Comparison of ENCODE assay signal across 8 cellular contexts in the genomic region with DNA sequence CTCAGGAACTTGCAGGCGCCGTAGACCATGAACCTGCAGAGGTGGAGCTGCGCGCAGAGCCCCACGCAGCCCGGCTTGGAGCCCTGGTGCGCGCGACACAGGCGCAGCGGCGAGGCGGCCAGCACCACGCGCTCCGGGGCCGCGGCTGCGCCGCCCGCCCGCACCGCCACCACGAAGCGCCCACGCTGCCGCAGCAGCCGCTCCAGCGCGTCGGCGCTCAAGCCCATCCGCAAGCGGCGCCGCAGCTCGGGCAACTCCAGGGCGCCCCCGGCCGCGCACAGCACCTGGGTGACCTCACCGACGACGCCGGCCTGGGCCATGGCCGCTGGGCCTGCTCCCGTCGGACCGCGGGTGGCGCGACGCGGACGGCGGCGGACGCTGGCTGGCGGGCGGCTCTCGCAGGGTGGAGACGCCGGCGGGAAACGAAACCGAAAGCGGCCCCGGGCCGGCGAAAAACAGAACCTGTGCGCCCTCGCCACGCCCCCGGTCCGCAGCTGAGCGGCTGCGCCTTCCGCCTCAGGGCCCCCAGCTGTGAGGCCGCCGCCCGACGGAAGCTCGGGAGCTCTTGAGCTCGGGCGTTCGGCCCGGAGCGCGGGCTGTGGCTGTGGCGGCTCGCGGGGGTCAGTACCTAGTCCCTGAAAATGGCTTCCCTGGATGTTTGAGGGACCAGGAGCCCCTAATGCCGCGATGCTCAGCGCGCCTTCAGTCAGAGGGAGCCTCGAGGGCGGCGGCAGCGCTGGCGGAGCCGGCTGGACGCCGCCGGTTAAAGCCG. TPM values are rescaled to one million over a fixed set of nuclear protein-coding genes. Genes with fewer than 3 reads are reported as not detected.
DNase-seq lines count a peak whose midpoint lies in the region; ATAC-seq and TF ChIP-seq lines count a peak whose summit lies in the region.

TSS of gene PARP12 (minus strand) at position 424 of the 772 bp plus-strand sequence. CDS start at position 320, 104 bp downstream.

- no peak for TF ChIP-seq CTCF in omental fat pad (IDR thresholded peaks at IDR 0.05)
- TF ChIP-seq CTCF in testis (IDR thresholded peaks at IDR 0.05) = no peak

- H3K27ac ChIP-seq in testis = peak within 1 kb of the TSS; percentile 90 to 97

- no peaks in the 10 kb centered on the region for H3K27me3 ChIP-seq in testis

- ATAC-seq in GM21717 (IDR thresholded peaks at IDR 0.05; ENCODE audit: unreplicated experiment) = peak; percentile 81
- ATAC-seq in omental fat pad (ENCODE audit: low FRiP score) = peak; percentile 93

- intact Hi-C loops in testis (cut with DNase I; ENCODE audit: low total_unique reads) = no loop called here

- in situ Hi-C loops in KBM-7 (cut with MboI; ENCODE audit: low pct_unique_long_range_greater_than_20kb, low sequenced_read_pairs) = no loop called here
- in situ Hi-C loops in SK-MEL-5 (cut with HindIII; ENCODE audit: low pct_unique_long_range_greater_than_20kb, low sequenced_read_pairs) = no loop called here

- peak; percentile 57 for DNase-seq in DMS79 (lab: John Stamatoyannopoulos, UW)
- peak; percentile 89 for DNase-seq in KBM-7
- peak; percentile 67 for DNase-seq in SK-MEL-5 (ENCODE audit: low read depth, low spot score)
- peak; percentile 86 for DNase-seq in activated naive CD4-positive, alpha-beta T cell treated with Interleukin-2 at 50 U/mL for 16 hours
- peak; percentile 54 for DNase-seq in globus pallidus (ENCODE audit: low spot score)
- DNase-seq in omental fat pad (ENCODE audit: low spot score) = peak; percentile 68
- peak; percentile 88 for DNase-seq in testis

- H3K4me3 ChIP-seq in testis = peak within 1 kb of the TSS; percentile 81 to 93

- 1% methylated on average over 56 of the region's 106 CpGs; no CpG with 5 or more reads in 1 of the 2 donors for WGBS in testis, 2 donors

- H3K4me1 ChIP-seq in testis = peaks cover 22% of the 10 kb centered on the region

- no peaks in the 10 kb centered on the region for H3K36me3 ChIP-seq in testis (ENCODE audit: low read depth, missing control alignments)

- TF ChIP-seq POLR2A in testis (IDR thresholded peaks at IDR 0.05) = no peak

- no peaks in the 10 kb centered on the region for H3K9me3 ChIP-seq in testis

RNA-seq across cellular contexts. Expression of gene PARP12, which starts in this region (rescaled TPM):
- total RNA-seq in SK-MEL-5 (2014; rRNA removed; shearing (Covaris generic)) = 15.1 and 21.6 TPM in 2 replicates
- polyA plus RNA-seq in SK-MEL-5 (2015; cell fraction: cytosol; rRNA removed) = 16.3 and 19.3 TPM in 2 replicates
- 60.3 and 79.8 TPM in 2 replicates for polyA plus RNA-seq in SK-MEL-5 (2015; cell fraction: nucleus; rRNA removed)
- total RNA-seq in omental fat pad (10 to 100 TPM; 15.6 to 85.1 (median 45.6) TPM), testis (10 to 100 TPM; 54.6 to 63.1 TPM)
- 39.4 TPM for polyA plus RNA-seq in testis (ENCODE audit: insufficient read depth, low read depth, low replicate concordance)

Comparison
In these comparisons a context has a peak if more than half of its experiments do, and no peak if none do; other contexts are left out.
1. Peak in every context shown above with its lines: DNase-seq, ATAC-seq, H3K4me3 ChIP-seq and H3K27ac ChIP-seq.